Comparison of ENCODE assay signal across 1 cellular context in genomic region chr2:196131384-196131861, GRCh38.
TF ChIP-seq lines count a peak whose summit lies in the region.

No MANE protein-coding gene starts in this region.

TF ChIP-seq in K562, 482 proteins besides CTCF, POLR2A, EP300 and RAD21 (continued from another document and continues in another):
- TF ChIP-seq, protein P1, sequence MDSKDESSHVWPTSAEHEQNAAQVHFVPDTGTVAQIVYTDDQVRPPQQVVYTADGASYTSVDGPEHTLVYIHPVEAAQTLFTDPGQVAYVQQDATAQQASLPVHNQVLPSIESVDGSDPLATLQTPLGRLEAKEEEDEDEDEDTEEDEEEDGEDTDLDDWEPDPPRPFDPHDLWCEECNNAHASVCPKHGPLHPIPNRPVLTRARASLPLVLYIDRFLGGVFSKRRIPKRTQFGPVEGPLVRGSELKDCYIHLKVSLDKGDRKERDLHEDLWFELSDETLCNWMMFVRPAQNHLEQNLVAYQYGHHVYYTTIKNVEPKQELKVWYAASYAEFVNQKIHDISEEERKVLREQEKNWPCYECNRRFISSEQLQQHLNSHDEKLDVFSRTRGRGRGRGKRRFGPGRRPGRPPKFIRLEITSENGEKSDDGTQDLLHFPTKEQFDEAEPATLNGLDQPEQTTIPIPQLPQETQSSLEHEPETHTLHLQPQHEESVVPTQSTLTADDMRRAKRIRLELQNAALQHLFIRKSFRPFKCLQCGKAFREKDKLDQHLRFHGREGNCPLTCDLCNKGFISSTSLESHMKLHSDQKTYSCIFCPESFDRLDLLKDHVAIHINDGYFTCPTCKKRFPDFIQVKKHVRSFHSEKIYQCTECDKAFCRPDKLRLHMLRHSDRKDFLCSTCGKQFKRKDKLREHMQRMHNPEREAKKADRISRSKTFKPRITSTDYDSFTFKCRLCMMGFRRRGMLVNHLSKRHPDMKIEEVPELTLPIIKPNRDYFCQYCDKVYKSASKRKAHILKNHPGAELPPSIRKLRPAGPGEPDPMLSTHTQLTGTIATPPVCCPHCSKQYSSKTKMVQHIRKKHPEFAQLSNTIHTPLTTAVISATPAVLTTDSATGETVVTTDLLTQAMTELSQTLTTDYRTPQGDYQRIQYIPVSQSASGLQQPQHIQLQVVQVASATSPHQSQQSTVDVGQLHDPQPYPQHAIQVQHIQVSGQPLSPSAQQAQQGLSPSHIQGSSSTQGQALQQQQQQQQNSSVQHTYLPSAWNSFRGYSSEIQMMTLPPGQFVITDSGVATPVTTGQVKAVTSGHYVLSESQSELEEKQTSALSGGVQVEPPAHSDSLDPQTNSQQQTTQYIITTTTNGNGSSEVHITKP (IDR thresholded peaks at IDR 0.05; ENCODE audit: partially characterized antibody): peak; percentile 26
- TF ChIP-seq ATF7 (IDR thresholded peaks at IDR 0.05): no peak
- TF ChIP-seq SIX5 (IDR thresholded peaks at IDR 0.05; ENCODE audit: borderline replicate concordance in 1 of 2, insufficient read depth in 1 of 2, low read depth in 1 of 2, low read length in 2 of 2): no peak
- TF ChIP-seq POLR2AphosphoS2 (IDR thresholded peaks at IDR 0.05; ENCODE audit: low read length): no peak
- TF ChIP-seq HLTF (IDR thresholded peaks at IDR 0.05): no peak
- no peak for TF ChIP-seq CXXC5 (CRISPR knock-in tag; IDR thresholded peaks at IDR 0.05)
- TF ChIP-seq ERF (CRISPR knock-in tag; IDR thresholded peaks at IDR 0.05): no peak
- TF ChIP-seq, protein P2, sequence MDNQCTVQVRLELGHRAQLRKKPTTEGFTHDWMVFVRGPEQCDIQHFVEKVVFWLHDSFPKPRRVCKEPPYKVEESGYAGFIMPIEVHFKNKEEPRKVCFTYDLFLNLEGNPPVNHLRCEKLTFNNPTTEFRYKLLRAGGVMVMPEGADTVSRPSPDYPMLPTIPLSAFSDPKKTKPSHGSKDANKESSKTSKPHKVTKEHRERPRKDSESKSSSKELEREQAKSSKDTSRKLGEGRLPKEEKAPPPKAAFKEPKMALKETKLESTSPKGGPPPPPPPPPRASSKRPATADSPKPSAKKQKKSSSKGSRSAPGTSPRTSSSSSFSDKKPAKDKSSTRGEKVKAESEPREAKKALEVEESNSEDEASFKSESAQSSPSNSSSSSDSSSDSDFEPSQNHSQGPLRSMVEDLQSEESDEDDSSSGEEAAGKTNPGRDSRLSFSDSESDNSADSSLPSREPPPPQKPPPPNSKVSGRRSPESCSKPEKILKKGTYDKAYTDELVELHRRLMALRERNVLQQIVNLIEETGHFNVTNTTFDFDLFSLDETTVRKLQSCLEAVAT (IDR thresholded peaks at IDR 0.05): no peak
- no peak for TF ChIP-seq SFPQ (IDR thresholded peaks at IDR 0.05; ENCODE audit: low read depth, low read length)
- peak in 1 of 2 experiments; percentile 55; a peak in 1 of 4 replicates for TF ChIP-seq TEAD1 (CRISPR knock-in tag; IDR thresholded peaks at IDR 0.05)
- 0 out of 2 replicates have a peak, but pooled peaks have one; percentile 33 for TF ChIP-seq THRB (CRISPR knock-in tag; conservative IDR thresholded peaks at IDR 0.05)
- no peak for TF ChIP-seq GTF2F1 (IDR thresholded peaks at IDR 0.05; ENCODE audit: low read depth, low read length)
- no peak for TF ChIP-seq SMARCA5 (IDR thresholded peaks at IDR 0.05)
- TF ChIP-seq IRF2 (CRISPR knock-in tag; IDR thresholded peaks at IDR 0.05): no peak
- TF ChIP-seq ZNF764 (CRISPR knock-in tag; IDR thresholded peaks at IDR 0.05; ENCODE audit: low read depth): no peak
- no peak for TF ChIP-seq CREBBP (IDR thresholded peaks at IDR 0.05; ENCODE audit: low read depth, low read length)
- TF ChIP-seq ESRRA (IDR thresholded peaks at IDR 0.05; ENCODE audit: borderline replicate concordance, low read depth): peak; percentile 96
- no peak for TF ChIP-seq TARDBP (IDR thresholded peaks at IDR 0.05)
- no peak for TF ChIP-seq MAFK (IDR thresholded peaks at IDR 0.05; ENCODE audit: low read length)
- peak; percentile 73 for TF ChIP-seq SMC3 (conservative IDR thresholded peaks at IDR 0.05; ENCODE audit: insufficient read depth, low read depth, low read length)
- TF ChIP-seq KLF6 (CRISPR knock-in tag; IDR thresholded peaks at IDR 0.05; ENCODE audit: borderline replicate concordance): no peak
- TF ChIP-seq HDAC6 (IDR thresholded peaks at IDR 0.05; ENCODE audit: low read depth, low read length): no peak
- peak; percentile 76 for TF ChIP-seq CC2D1A (IDR thresholded peaks at IDR 0.05)
- no peak for TF ChIP-seq L3MBTL2 (IDR thresholded peaks at IDR 0.05)
- no peak for TF ChIP-seq SMARCC2 (IDR thresholded peaks at IDR 0.05; ENCODE audit: low read depth)
- TF ChIP-seq ETV1 (tag; conservative IDR thresholded peaks at IDR 0.05; ENCODE audit: low read depth): no peak
- no peak for TF ChIP-seq ZNF134 (CRISPR knock-in tag; conservative IDR thresholded peaks at IDR 0.05)
- peak; percentile 17 to 46; a peak in 1 of 4 replicates for TF ChIP-seq MAZ (CRISPR knock-in tag; conservative IDR thresholded peaks at IDR 0.05 in 1 of 2, IDR thresholded peaks at IDR 0.05 in 1 of 2)
- TF ChIP-seq, protein P3, sequence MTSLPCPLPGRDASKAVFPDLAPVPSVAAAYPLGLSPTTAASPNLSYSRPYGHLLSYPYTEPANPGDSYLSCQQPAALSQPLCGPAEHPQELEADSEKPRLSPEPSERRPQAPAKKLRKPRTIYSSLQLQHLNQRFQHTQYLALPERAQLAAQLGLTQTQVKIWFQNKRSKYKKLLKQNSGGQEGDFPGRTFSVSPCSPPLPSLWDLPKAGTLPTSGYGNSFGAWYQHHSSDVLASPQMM (CRISPR knock-in tag; IDR thresholded peaks at IDR 0.05): no peak
- no peak for TF ChIP-seq RNF219 (CRISPR knock-in tag; IDR thresholded peaks at IDR 0.05)
- no peak for TF ChIP-seq CCNT2 (IDR thresholded peaks at IDR 0.05; ENCODE audit: borderline replicate concordance, extremely low read depth, insufficient read length, low read depth, low read length)
- no peak for TF ChIP-seq CHAMP1 (IDR thresholded peaks at IDR 0.05)
- TF ChIP-seq, protein P4, sequence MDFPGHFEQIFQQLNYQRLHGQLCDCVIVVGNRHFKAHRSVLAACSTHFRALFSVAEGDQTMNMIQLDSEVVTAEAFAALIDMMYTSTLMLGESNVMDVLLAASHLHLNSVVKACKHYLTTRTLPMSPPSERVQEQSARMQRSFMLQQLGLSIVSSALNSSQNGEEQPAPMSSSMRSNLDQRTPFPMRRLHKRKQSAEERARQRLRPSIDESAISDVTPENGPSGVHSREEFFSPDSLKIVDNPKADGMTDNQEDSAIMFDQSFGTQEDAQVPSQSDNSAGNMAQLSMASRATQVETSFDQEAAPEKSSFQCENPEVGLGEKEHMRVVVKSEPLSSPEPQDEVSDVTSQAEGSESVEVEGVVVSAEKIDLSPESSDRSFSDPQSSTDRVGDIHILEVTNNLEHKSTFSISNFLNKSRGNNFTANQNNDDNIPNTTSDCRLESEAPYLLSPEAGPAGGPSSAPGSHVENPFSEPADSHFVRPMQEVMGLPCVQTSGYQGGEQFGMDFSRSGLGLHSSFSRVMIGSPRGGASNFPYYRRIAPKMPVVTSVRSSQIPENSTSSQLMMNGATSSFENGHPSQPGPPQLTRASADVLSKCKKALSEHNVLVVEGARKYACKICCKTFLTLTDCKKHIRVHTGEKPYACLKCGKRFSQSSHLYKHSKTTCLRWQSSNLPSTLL (IDR thresholded peaks at IDR 0.05): no peak
- 0 out of 2 replicates have a peak, but pooled peaks have one; percentile 32 for TF ChIP-seq XRCC5 (IDR thresholded peaks at IDR 0.05; ENCODE audit: low read depth, low read length)
- no peak for TF ChIP-seq IRF9 (tag; IDR thresholded peaks at IDR 0.05)
- TF ChIP-seq ZNF311 (CRISPR knock-in tag; IDR thresholded peaks at IDR 0.05): no peak
- peak; percentile 90 for TF ChIP-seq DEAF1 (CRISPR knock-in tag; IDR thresholded peaks at IDR 0.05)
- TF ChIP-seq, protein P5, sequence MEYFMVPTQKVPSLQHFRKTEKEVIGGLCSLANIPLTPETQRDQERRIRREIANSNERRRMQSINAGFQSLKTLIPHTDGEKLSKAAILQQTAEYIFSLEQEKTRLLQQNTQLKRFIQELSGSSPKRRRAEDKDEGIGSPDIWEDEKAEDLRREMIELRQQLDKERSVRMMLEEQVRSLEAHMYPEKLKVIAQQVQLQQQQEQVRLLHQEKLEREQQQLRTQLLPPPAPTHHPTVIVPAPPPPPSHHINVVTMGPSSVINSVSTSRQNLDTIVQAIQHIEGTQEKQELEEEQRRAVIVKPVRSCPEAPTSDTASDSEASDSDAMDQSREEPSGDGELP (CRISPR knock-in tag; IDR thresholded peaks at IDR 0.05; ENCODE audit: borderline replicate concordance): no peak
- no peak for TF ChIP-seq RBM14 (IDR thresholded peaks at IDR 0.05; ENCODE audit: borderline replicate concordance, insufficient read depth, low read depth, low read length)
- no peak for TF ChIP-seq BRD4 (IDR thresholded peaks at IDR 0.05)
- TF ChIP-seq RFX1 (IDR thresholded peaks at IDR 0.05): no peak
- no peak for TF ChIP-seq NFE2 (IDR thresholded peaks at IDR 0.05; ENCODE audit: low read depth)
- no peak for TF ChIP-seq SIN3A (IDR thresholded peaks at IDR 0.05; ENCODE audit: borderline replicate concordance in 2 of 2, control insufficient read depth in 1 of 2, low read depth in 2 of 2, low read length in 2 of 2)
- TF ChIP-seq ZNF384 (IDR thresholded peaks at IDR 0.05; ENCODE audit: low read depth, low read length): no peak
- TF ChIP-seq RBM39 (optimal IDR thresholded peaks at IDR 0.05; ENCODE audit: low read depth, low read length): no peak
